Comparison of ENCODE assay signal across 21 cellular contexts in genomic region chr1:171222961-171223360, GRCh38. TPM values are rescaled to one million over a fixed set of nuclear protein-coding genes. Genes with fewer than 3 reads are reported as not detected.
A peak's percentile ranks its signal among the peaks of the same experiment; 100 is the strongest.
DNase-seq lines count a peak whose midpoint lies in the region; ATAC-seq and TF ChIP-seq lines count a peak whose summit lies in the region.
"Had no signal": no experiment of that assay in that cellular context is flagged by ENCODE, and none has a peak within 500 bp of the region (broad histone marks: within the 10 kb centered on the region; RNA-seq: fewer than 3 reads in every experiment).

No MANE protein-coding gene starts in this region.

- DNase-seq in HFFc6 (no peak), astrocyte of the cerebellum (ENCODE audit: low read depth) (peak; percentile 15), heart right ventricle (peak in 1 of 2 donors; percentile 45), prostate gland (ENCODE audit: low spot score) (no peak), SKM-1 treated with dmso at 0.1 percent for 144 hours (lab: John Stamatoyannopoulos, UW; ENCODE audit: unreplicated experiment) (no peak), NCI-H1105 treated with DMSO at 0.1 percent for 48 hours (lab: John Stamatoyannopoulos, UW) (no peak), NCI-H345 treated with DMSO at 0.1 percent for 48 hours (lab: John Stamatoyannopoulos, UW; ENCODE audit: unreplicated experiment) (no peak)
- DNase-seq: activated CD4-positive, alpha-beta T cell treated with anti-CD3 and anti-CD28 coated beads, Interleukin-2, amount 10 ng/mL, durations not matched to agents 7 days and 5 days; activated T-cell treated with anti-CD3 and anti-CD28 coated beads, Interleukin-2, amount 50 U/mL, for 1 hour; BE2C; esophagus squamous epithelium; NCI-H1694 treated with DMSO at 0.1 percent for 48 hours; NCI-H748 treated with DMSO at 0.1 percent for 48 hours; occipital lobe; small intestine; stimulated activated naive CD8-positive, alpha-beta T cell treated with anti-CD3 and anti-CD28 coated beads, Interleukin-15, amount 100 ng/mL, for 72 hours had no signal

- no peaks in the 10 kb centered on the region for H3K36me3 ChIP-seq in heart right ventricle
- no peaks in the 10 kb centered on the region for H3K36me3 ChIP-seq in prostate gland
- H3K36me3 ChIP-seq: BE2C, esophagus squamous epithelium, HAP-1 had no signal

- no peak overlapping the region for H3K4me3 ChIP-seq in astrocyte of the cerebellum (ENCODE audit: low read depth, low read length)
- no peak overlapping the region for H3K4me3 ChIP-seq in heart right ventricle
- H3K4me3 ChIP-seq in prostate gland = no peak overlapping the region
- H3K4me3 ChIP-seq: esophagus squamous epithelium, HAP-1 had no signal

- H3K27me3 Mint-ChIP-seq in HFFc6 (ENCODE audit: insufficient read depth) = no peaks in the 10 kb centered on the region
- H3K27me3 Mint-ChIP-seq: memory B cell had no signal

- peak overlapping the region in 7 of 10 donors; percentile 63 to 85 (median 71) for H3K27ac ChIP-seq in heart right ventricle
- peak overlapping the region; percentile 58 to 66 for H3K27ac ChIP-seq in prostate gland
- H3K27ac ChIP-seq: KMS-11 had no signal

- H3K9me3 ChIP-seq in heart right ventricle = no peaks in the 10 kb centered on the region
- no peaks in the 10 kb centered on the region for H3K9me3 ChIP-seq in prostate gland
- H3K9me3 ChIP-seq: BE2C, HAP-1 had no signal

- peaks cover 59% of the 10 kb centered on the region for H3K4me1 Mint-ChIP-seq in HFFc6 (ENCODE audit: low read depth)
- H3K4me1 Mint-ChIP-seq: activated CD4-positive, alpha-beta T cell treated with anti-CD3 and anti-CD28 coated beads, Interleukin-2, amount 10 ng/mL, durations not matched to agents 7 days and 5 days; memory B cell; stimulated activated naive CD8-positive, alpha-beta T cell treated with anti-CD3 and anti-CD28 coated beads, Interleukin-15, amount 100 ng/mL, for 72 hours had no signal

- peaks cover 6% of the 10 kb centered on the region for H3K9me3 Mint-ChIP-seq in HFFc6
- H3K9me3 Mint-ChIP-seq: activated CD4-positive, alpha-beta T cell treated with anti-CD3 and anti-CD28 coated beads, Interleukin-2, amount 10 ng/mL, durations not matched to agents 7 days and 5 days; memory B cell; stimulated activated naive CD8-positive, alpha-beta T cell treated with anti-CD3 and anti-CD28 coated beads, Interleukin-15, amount 100 ng/mL, for 72 hours; T-helper 2 cell treated with Interferon-gamma antibody and Interleukin-4, amounts not matched to agents 5 μg/mL and 100 μg/mL, for 36 hours had no signal

- 55 to 60% methylated on average over 5 of the region's 5 CpGs for WGBS in heart right ventricle, 2 donors
- 53% methylated on average over 5 of the region's 5 CpGs for WGBS in prostate gland

- no peak for TF ChIP-seq POLR2A in prostate gland (IDR thresholded peaks at IDR 0.05)

- H3K27me3 ChIP-seq in heart right ventricle (no peaks in the 10 kb centered on the region), prostate gland (replicated peaks; ENCODE audit: insufficient read depth) (no peaks in the 10 kb centered on the region)
- H3K27me3 ChIP-seq: BE2C, esophagus squamous epithelium had no signal

- in situ Hi-C loops in astrocyte of the cerebellum (cut with HindIII; ENCODE audit: low sequenced_read_pairs) = no loop called here

- ATAC-seq in heart right ventricle (peak in 7 of 8 donors; percentile 67 to 86 (median 74)), GM18517 (IDR thresholded peaks at IDR 0.05; ENCODE audit: unreplicated experiment) (no peak)
- ATAC-seq: stimulated activated naive CD8-positive, alpha-beta T cell treated with anti-CD3 and anti-CD28 coated beads, Interleukin-15, amount 100 ng/mL, for 72 hours had no signal

- H3K4me3 Mint-ChIP-seq in HFFc6 = no peak overlapping the region
- H3K4me3 Mint-ChIP-seq: activated CD4-positive, alpha-beta T cell treated with anti-CD3 and anti-CD28 coated beads, Interleukin-2, amount 10 ng/mL, durations not matched to agents 7 days and 5 days; memory B cell; stimulated activated naive CD8-positive, alpha-beta T cell treated with anti-CD3 and anti-CD28 coated beads, Interleukin-15, amount 100 ng/mL, for 72 hours; T-helper 2 cell treated with Interferon-gamma antibody and Interleukin-4, amounts not matched to agents 5 μg/mL and 100 μg/mL, for 36 hours had no signal

- H3K4me1 ChIP-seq in heart right ventricle (peaks cover 0 to 55% (median 26%) of the 10 kb centered on the region in 9 donors), prostate gland (replicated peaks) (peaks cover 5% of the 10 kb centered on the region)
- H3K4me1 ChIP-seq: BE2C had no signal

- intact Hi-C loops in heart right ventricle (cut with DNase I) = loop anchor here in 3 of 10 donors (2.0 to 10.0 kb wide), 3 partner anchors 36 to 258 kb away; partner anchors contain the start of gene FMO2 (in 1 of the 3)
- intact Hi-C loops in prostate gland (cut with DNase I) = no loop called here

- TF ChIP-seq CTCF in HFFc6 (IDR thresholded peaks at IDR 0.05) (no peak), astrocyte of the cerebellum (IDR thresholded peaks at IDR 0.05; ENCODE audit: low read depth, low read length, missing control alignments) (no peak), heart right ventricle (IDR thresholded peaks at IDR 0.05) (no peak), prostate gland (IDR thresholded peaks at IDR 0.05) (no peak)

- peak overlapping the region; percentile 10; the same call in 1 of the 2 replicates for H3K27ac Mint-ChIP-seq in HFFc6
- H3K27ac Mint-ChIP-seq: activated CD4-positive, alpha-beta T cell treated with anti-CD3 and anti-CD28 coated beads, Interleukin-2, amount 10 ng/mL, durations not matched to agents 7 days and 5 days; memory B cell; stimulated activated naive CD8-positive, alpha-beta T cell treated with anti-CD3 and anti-CD28 coated beads, Interleukin-15, amount 100 ng/mL, for 72 hours; T-helper 2 cell treated with Interferon-gamma antibody and Interleukin-4, amounts not matched to agents 5 μg/mL and 100 μg/mL, for 36 hours had no signal

- H3K36me3 Mint-ChIP-seq in HFFc6 (ENCODE audit: low read depth) = peaks cover 7% of the 10 kb centered on the region
- H3K36me3 Mint-ChIP-seq: memory B cell had no signal

RNA-seq across cellular contexts. Expression of gene FMO1, which starts 25.3 kb away (rescaled TPM):
- total RNA-seq in HFFc6 (2021; fragmentation: NEBNext Ultra II Directional; extraction: Animal tissue kit (Norgen Biotek cat#: 25700)) = not detected
- total RNA-seq in heart right ventricle (1 to 10 TPM in 4 of 10 donors, under 1 TPM in 4, not detected in 2; 0.15 to 7.8 (median 0.92) TPM), prostate gland (under 1 TPM in 1 of 2 donors, not detected in 1; 0.28 TPM)
- polyA plus RNA-seq in heart right ventricle = under 1 TPM in 1 of 2 donors, not detected in 1; 0.16 TPM
- total RNA-seq: activated CD4-positive, alpha-beta T cell treated with anti-CD3 and anti-CD28 coated beads, Interleukin-2, amount 10 ng/mL, durations not matched to agents 7 days and 5 days had no signal

RNA-seq across cellular contexts. Expression of gene FMO2, which starts 37.9 kb away (rescaled TPM):
- not detected for total RNA-seq in HFFc6 (2021; fragmentation: NEBNext Ultra II Directional; extraction: Animal tissue kit (Norgen Biotek cat#: 25700))
- total RNA-seq in heart right ventricle (10 to 100 TPM; 23.7 to 78.5 (median 28.7) TPM), prostate gland (10 to 100 TPM in 1 of 2 donors, 1 to 10 TPM in 1; 6.5 to 10.6 TPM)
- polyA plus RNA-seq in heart right ventricle = 10 to 100 TPM in 1 of 2 donors, 1 to 10 TPM in 1; 7.6 to 48.9 TPM
- total RNA-seq: activated CD4-positive, alpha-beta T cell treated with anti-CD3 and anti-CD28 coated beads, Interleukin-2, amount 10 ng/mL, durations not matched to agents 7 days and 5 days had no signal

Comparison
In these comparisons a context has a peak if more than half of its experiments do, and no peak if none do; other contexts are left out.
1. RNA of gene FMO2, which starts 37.9 kb away (total RNA-seq): 23.7 to 78.5 TPM in heart right ventricle and 6.5 to 10.6 TPM in prostate gland; not detected in HFFc6; every median in the first group is over 4 times any median in the second.